In genomic region chr9:126499911-126500599, GRCh38 we compare ENCODE assay signal across 1 cellular context.
TF ChIP-seq lines count a peak whose summit lies in the region.

No MANE protein-coding gene starts in this region.

TF ChIP-seq in WTC11, 78 proteins besides CTCF, POLR2A, EP300 and RAD21 (continued from another document):
- TF ChIP-seq ZBTB43 (CRISPR knock-in tag; IDR thresholded peaks at IDR 0.05) (no peak; the same call in 1 of the 2 replicates), ATF6 (CRISPR knock-in tag; IDR thresholded peaks at IDR 0.05) (no peak), ATF3 (CRISPR knock-in tag; conservative IDR thresholded peaks at IDR 0.05) (no peak), E2F4 (CRISPR knock-in tag; IDR thresholded peaks at IDR 0.05; ENCODE audit: borderline replicate concordance, low read depth) (no peak), NFATC4 (CRISPR knock-in tag; IDR thresholded peaks at IDR 0.05) (no peak), USF2 (CRISPR knock-in tag; IDR thresholded peaks at IDR 0.05) (no peak), FOXK1 (CRISPR knock-in tag; IDR thresholded peaks at IDR 0.05) (no peak), E2F5 (CRISPR knock-in tag; IDR thresholded peaks at IDR 0.05) (no peak), ZNF532 (CRISPR knock-in tag; IDR thresholded peaks at IDR 0.05; ENCODE audit: borderline replicate concordance) (no peak)
